In the genomic region with DNA sequence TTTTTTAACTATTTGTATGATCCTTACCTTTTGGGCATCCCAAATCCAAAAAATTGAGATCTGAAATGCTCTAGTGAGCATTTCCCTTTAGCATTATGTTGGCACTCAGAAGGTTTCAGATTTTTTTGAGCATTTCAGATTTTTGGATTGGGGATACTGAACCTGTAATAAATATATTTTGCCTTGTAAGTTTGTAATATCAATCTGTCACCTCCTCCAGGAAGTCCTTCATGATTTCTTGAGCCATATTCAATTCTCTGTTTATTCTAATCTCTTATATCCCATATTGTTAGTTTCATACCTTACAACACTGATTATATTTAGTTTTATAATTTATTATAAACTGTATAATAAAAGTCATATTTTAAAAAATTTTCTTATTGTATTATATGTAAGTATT, we compare ENCODE assay signal across 24 cellular contexts.
"Had no signal": no experiment of that assay in that cellular context is flagged by ENCODE, and none has a peak within 500 bp of the region (broad histone marks: within the 10 kb centered on the region; RNA-seq: fewer than 3 reads in every experiment).

No MANE protein-coding gene starts in this region.

- H3K4me1 ChIP-seq: left lung, lower lobe of right lung, pancreas, prostate gland, sigmoid colon, suprapubic skin, tibial artery, upper lobe of right lung had no signal

- FAIRE-seq: small intestine, urothelium cell line had no signal

- H3K27ac ChIP-seq: left lung, lower lobe of right lung, pancreas, prostate gland, sigmoid colon, suprapubic skin, thoracic aorta, tibial artery, upper lobe of right lung had no signal

- ATAC-seq: left colon; left lung; lower lobe of right lung; naive thymus-derived CD8-positive, alpha-beta T cell; pancreas; right cardiac atrium; stimulated activated effector memory CD8-positive, alpha-beta T cell treated with anti-CD3 and anti-CD28 coated beads, Interleukin-12 subunit alpha, Interleukin-12 subunit beta, amount 100 ng/mL, for 72 hours; upper lobe of right lung had no signal

- DNase-seq: hippocampal formation; left colon; left lung; lower lobe of right lung; mammary epithelial cell; naive thymus-derived CD8-positive, alpha-beta T cell; nucleus accumbens; posterior cingulate gyrus; retina; right cardiac atrium; sigmoid colon; small intestine; spleen; stimulated activated CD4-positive, alpha-beta T cell treated with anti-CD3 and anti-CD28 coated beads, Interleukin-4, amount 100 ng/mL, for 24 hours; stimulated activated naive CD4-positive, alpha-beta T cell; tibial artery; trophoblast cell; upper lobe of right lung had no signal

- H3K9me3 ChIP-seq: left lung, lower lobe of right lung, pancreas, prostate gland, sigmoid colon, spleen, suprapubic skin, thoracic aorta, tibial artery, upper lobe of right lung had no signal

- H3K36me3 ChIP-seq: prostate gland, thoracic aorta had no signal

- H3K27me3 ChIP-seq: left lung, pancreas, sigmoid colon, spleen, suprapubic skin, tibial artery, upper lobe of right lung had no signal

- H3K4me3 ChIP-seq: left lung, lower lobe of right lung, pancreas, prostate gland, sigmoid colon, spleen, suprapubic skin, thoracic aorta, tibial artery, upper lobe of right lung had no signal
